8 cellular contexts compared by ENCODE assay signal in the genomic region with DNA sequence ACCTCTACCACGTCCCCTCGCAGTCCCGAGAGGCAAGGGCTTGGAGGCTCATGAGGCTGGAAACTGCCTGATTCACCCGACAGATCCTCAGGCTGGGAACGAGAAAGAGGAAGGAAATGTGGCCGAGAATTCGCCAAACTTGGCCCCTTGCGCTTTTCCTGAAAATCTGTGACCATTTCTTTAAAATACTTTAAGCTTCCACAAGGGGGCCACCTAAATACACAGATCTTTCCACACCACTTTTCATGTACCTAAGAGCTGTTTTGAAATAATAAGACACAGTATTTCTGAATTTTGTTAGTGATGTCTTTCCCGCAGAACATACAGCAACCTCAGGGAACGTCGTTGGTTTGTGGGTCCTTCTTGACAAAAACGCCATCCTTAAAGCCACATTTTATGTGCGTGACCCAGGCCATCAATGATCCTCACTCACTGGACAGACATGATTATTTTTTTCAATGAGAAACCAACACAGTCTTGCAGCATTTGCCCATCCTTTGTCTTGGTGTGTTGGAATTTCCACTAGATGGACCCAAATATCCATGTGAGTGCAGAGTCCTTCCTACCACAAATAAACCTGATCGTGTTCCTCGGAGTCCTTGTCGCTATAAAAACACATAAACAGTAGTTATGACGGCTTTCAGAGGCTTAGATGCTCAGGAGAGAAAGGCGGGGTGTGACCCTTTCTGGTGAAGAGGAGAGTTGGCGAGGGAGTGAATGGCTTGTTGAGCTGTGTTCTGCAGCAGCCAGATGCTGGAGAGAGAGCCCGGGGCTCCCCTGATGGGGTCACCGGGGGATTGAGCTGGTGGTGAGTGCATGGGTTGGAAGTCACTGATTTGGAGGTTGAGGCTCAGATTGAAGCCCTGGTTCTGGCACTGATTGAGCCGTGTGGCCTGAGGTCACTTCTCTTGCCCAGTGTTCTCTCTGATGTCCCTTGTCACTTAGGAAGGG. TPM values are rescaled to one million over a fixed set of nuclear protein-coding genes. Genes with fewer than 3 reads are reported as not detected.
DNase-seq lines count a peak whose midpoint lies in the region; ATAC-seq, FAIRE-seq and TF ChIP-seq lines count a peak whose summit lies in the region.

No MANE protein-coding gene starts in this region.

- H3K4me2 ChIP-seq in astrocyte (ENCODE audit: low read length) = peak overlapping the region; percentile 83

- H3K9me3 Mint-ChIP-seq in astrocyte (ENCODE audit: unreplicated experiment) = peaks cover 4% of the 10 kb centered on the region
- H3K9me3 Mint-ChIP-seq in type B pancreatic cell = no peaks in the 10 kb centered on the region
- no peaks in the 10 kb centered on the region for H3K9me3 Mint-ChIP-seq in activated T-helper 1 cell treated with anti-CD3 and anti-CD28 coated beads, Interleukin-12 subunit alpha, Interleukin-12 subunit beta, Interleukin-2, Interleukin-4 antibody, amounts not matched to agents 30 ng/mL and 10 ng/mL and 1 ng/mL, durations not matched to agents 14 hours and 24 hours and 36 hours

- peaks cover 5% of the 10 kb centered on the region for H3K4me1 ChIP-seq in astrocyte (ENCODE audit: insufficient read depth, low read length)

- ATAC-seq in GM21737 (IDR thresholded peaks at IDR 0.05; ENCODE audit: unreplicated experiment) = no peak

- H4K20me1 ChIP-seq in astrocyte (ENCODE audit: insufficient read depth, low read length) = no peaks in the 10 kb centered on the region

- no peaks in the 10 kb centered on the region for H3K36me3 ChIP-seq in astrocyte (ENCODE audit: insufficient read depth, low read length)

- no peak overlapping the region for H3K4me3 Mint-ChIP-seq in astrocyte (ENCODE audit: unreplicated experiment)
- peak overlapping the region; percentile 55 for H3K4me3 Mint-ChIP-seq in type B pancreatic cell
- H3K4me3 Mint-ChIP-seq in activated T-helper 1 cell treated with anti-CD3 and anti-CD28 coated beads, Interleukin-12 subunit alpha, Interleukin-12 subunit beta, Interleukin-2, Interleukin-4 antibody, amounts not matched to agents 30 ng/mL and 10 ng/mL and 1 ng/mL, durations not matched to agents 14 hours and 24 hours and 36 hours = no peak overlapping the region

- FAIRE-seq in astrocyte (lab: Jason Lieb, UNC) (peak; percentile 34), islet of Langerhans (lab: Jason Lieb, UNC) (peak; percentile 82)

- intact Hi-C loops in activated T-helper 1 cell treated with anti-CD3 and anti-CD28 coated beads, Interleukin-12 subunit alpha, Interleukin-12 subunit beta, Interleukin-2, Interleukin-4 antibody, amounts not matched to agents 30 ng/mL and 10 ng/mL and 1 ng/mL, durations not matched to agents 14 hours and 24 hours and 36 hours (cut with micrococcal nuclease) = loop anchor here (1.0 kb wide), 1 partner anchor 52 kb away; no protein-coding TSS in a partner anchor

- no peak overlapping the region for H3K27ac ChIP-seq in astrocyte (ENCODE audit: low read depth, low read length)

- H3K4me1 Mint-ChIP-seq in astrocyte (ENCODE audit: low read depth, unreplicated experiment) = no peaks in the 10 kb centered on the region
- H3K4me1 Mint-ChIP-seq in type B pancreatic cell (ENCODE audit: unreplicated experiment) = peaks cover 10% of the 10 kb centered on the region
- peaks cover 6% of the 10 kb centered on the region for H3K4me1 Mint-ChIP-seq in activated T-helper 1 cell treated with anti-CD3 and anti-CD28 coated beads, Interleukin-12 subunit alpha, Interleukin-12 subunit beta, Interleukin-2, Interleukin-4 antibody, amounts not matched to agents 30 ng/mL and 10 ng/mL and 1 ng/mL, durations not matched to agents 14 hours and 24 hours and 36 hours (ENCODE audit: low read depth)

- peak; percentile 37 for TF ChIP-seq CTCF in GM20000 (IDR thresholded peaks at IDR 0.05; ENCODE audit: extremely low read depth, missing control alignments)
- TF ChIP-seq CTCF in astrocyte (IDR thresholded peaks at IDR 0.05; ENCODE audit: insufficient read depth, low read depth, low read length) = peak; percentile 63
- TF ChIP-seq CTCF in type B pancreatic cell (conservative IDR thresholded peaks at IDR 0.05) = peak; percentile 84

- H3K36me3 Mint-ChIP-seq in astrocyte (ENCODE audit: low read depth, unreplicated experiment) (no peaks in the 10 kb centered on the region), type B pancreatic cell (no peaks in the 10 kb centered on the region)
- H3K36me3 Mint-ChIP-seq in activated T-helper 1 cell treated with anti-CD3 and anti-CD28 coated beads, Interleukin-12 subunit alpha, Interleukin-12 subunit beta, Interleukin-2, Interleukin-4 antibody, amounts not matched to agents 30 ng/mL and 10 ng/mL and 1 ng/mL, durations not matched to agents 14 hours and 24 hours and 36 hours (ENCODE audit: low read depth) = no peaks in the 10 kb centered on the region

- H2AFZ ChIP-seq in astrocyte (ENCODE audit: low read depth, low read length) = peak overlapping the region; percentile 70

- peak overlapping the region; percentile 53 for H3K9ac ChIP-seq in astrocyte (ENCODE audit: low read length)

- peak overlapping the region; percentile 21 for H3K4me3 ChIP-seq in astrocyte (ENCODE audit: insufficient read depth, low read depth, low read length)

- H3K27me3 Mint-ChIP-seq in astrocyte (ENCODE audit: low read depth, unreplicated experiment) (peaks cover 22% of the 10 kb centered on the region), type B pancreatic cell (peaks cover 39% of the 10 kb centered on the region)
- peaks cover 3% of the 10 kb centered on the region for H3K27me3 Mint-ChIP-seq in activated T-helper 1 cell treated with anti-CD3 and anti-CD28 coated beads, Interleukin-12 subunit alpha, Interleukin-12 subunit beta, Interleukin-2, Interleukin-4 antibody, amounts not matched to agents 30 ng/mL and 10 ng/mL and 1 ng/mL, durations not matched to agents 14 hours and 24 hours and 36 hours (ENCODE audit: insufficient read depth)

- peaks cover 5% of the 10 kb centered on the region for H3K27me3 ChIP-seq in astrocyte (ENCODE audit: insufficient read depth, low read length)

- DNase-seq in AML-193 (lab: John Stamatoyannopoulos, UW) = peak; percentile 40 to 44
- peak; percentile 53 for DNase-seq in GM20000 (ENCODE audit: low spot score)
- DNase-seq in NCI-H2196 treated with DMSO at 0.1 percent for 48 hours (lab: John Stamatoyannopoulos, UW; ENCODE audit: unreplicated experiment) = peak; percentile 17
- peak; percentile 16 for DNase-seq in astrocyte (ENCODE audit: low read depth)
- DNase-seq in type B pancreatic cell (ENCODE audit: extremely low spot score, unreplicated experiment) = no peak
- no peak for DNase-seq in activated T-helper 1 cell treated with anti-CD3 and anti-CD28 coated beads, Interleukin-12 subunit alpha, Interleukin-12 subunit beta, Interleukin-2, Interleukin-4 antibody, amounts not matched to agents 30 ng/mL and 10 ng/mL and 1 ng/mL, durations not matched to agents 14 hours and 24 hours and 36 hours (ENCODE audit: low spot score)

- H3K79me2 ChIP-seq in astrocyte (ENCODE audit: insufficient read depth, low read length) = no peaks in the 10 kb centered on the region

- H3K27ac Mint-ChIP-seq in astrocyte (ENCODE audit: unreplicated experiment) (no peak overlapping the region), type B pancreatic cell (peak overlapping the region; percentile 67)
- H3K27ac Mint-ChIP-seq in activated T-helper 1 cell treated with anti-CD3 and anti-CD28 coated beads, Interleukin-12 subunit alpha, Interleukin-12 subunit beta, Interleukin-2, Interleukin-4 antibody, amounts not matched to agents 30 ng/mL and 10 ng/mL and 1 ng/mL, durations not matched to agents 14 hours and 24 hours and 36 hours = no peak overlapping the region

- no peaks in the 10 kb centered on the region for H3K9me3 ChIP-seq in astrocyte (ENCODE audit: insufficient read depth, low read depth, low read length)

RNA-seq across cellular contexts. Expression of a gene that starts 25.0 kb away (rescaled TPM):
- total RNA-seq in astrocyte = not detected in 2 replicates
- total RNA-seq in type B pancreatic cell (ENCODE audit: low replicate concordance) = not detected in 2 replicates
- not detected in 2 replicates for total RNA-seq in activated T-helper 1 cell treated with anti-CD3 and anti-CD28 coated beads, Interleukin-12 subunit alpha, Interleukin-12 subunit beta, Interleukin-2, Interleukin-4 antibody, amounts not matched to agents 30 ng/mL and 10 ng/mL and 1 ng/mL, durations not matched to agents 14 hours and 24 hours and 36 hours

Comparison
In these comparisons a context has a peak if more than half of its experiments do, and no peak if none do; other contexts are left out.
1. DNase-seq: peak in AML-193 (2 of 2), GM20000 (single experiment), NCI-H2196 treated with DMSO at 0.1 percent for 48 hours (single experiment) and astrocyte (single experiment); none in type B pancreatic cell (single experiment) and activated T-helper 1 cell treated with anti-CD3 and anti-CD28 coated beads, Interleukin-12 subunit alpha, Interleukin-12 subunit beta, Interleukin-2, Interleukin-4 antibody, amounts not matched to agents 30 ng/mL and 10 ng/mL and 1 ng/mL, durations not matched to agents 14 hours and 24 hours and 36 hours (single experiment).
2. Peak in every context shown above with its lines, with median percentiles within 50 percentile points of each other: CTCF ChIP-seq.